ENCODE assay signal across 1 cellular context in genomic region chr2:77095525-77095924, GRCh38.
A peak's percentile ranks its signal among the peaks of the same experiment; 100 is the strongest.
TF ChIP-seq lines count a peak whose summit lies in the region.

No MANE protein-coding gene starts in this region.

TF ChIP-seq in WTC11, 78 proteins besides CTCF, POLR2A, EP300 and RAD21 (continued from another document):
- TF ChIP-seq, protein P1, sequence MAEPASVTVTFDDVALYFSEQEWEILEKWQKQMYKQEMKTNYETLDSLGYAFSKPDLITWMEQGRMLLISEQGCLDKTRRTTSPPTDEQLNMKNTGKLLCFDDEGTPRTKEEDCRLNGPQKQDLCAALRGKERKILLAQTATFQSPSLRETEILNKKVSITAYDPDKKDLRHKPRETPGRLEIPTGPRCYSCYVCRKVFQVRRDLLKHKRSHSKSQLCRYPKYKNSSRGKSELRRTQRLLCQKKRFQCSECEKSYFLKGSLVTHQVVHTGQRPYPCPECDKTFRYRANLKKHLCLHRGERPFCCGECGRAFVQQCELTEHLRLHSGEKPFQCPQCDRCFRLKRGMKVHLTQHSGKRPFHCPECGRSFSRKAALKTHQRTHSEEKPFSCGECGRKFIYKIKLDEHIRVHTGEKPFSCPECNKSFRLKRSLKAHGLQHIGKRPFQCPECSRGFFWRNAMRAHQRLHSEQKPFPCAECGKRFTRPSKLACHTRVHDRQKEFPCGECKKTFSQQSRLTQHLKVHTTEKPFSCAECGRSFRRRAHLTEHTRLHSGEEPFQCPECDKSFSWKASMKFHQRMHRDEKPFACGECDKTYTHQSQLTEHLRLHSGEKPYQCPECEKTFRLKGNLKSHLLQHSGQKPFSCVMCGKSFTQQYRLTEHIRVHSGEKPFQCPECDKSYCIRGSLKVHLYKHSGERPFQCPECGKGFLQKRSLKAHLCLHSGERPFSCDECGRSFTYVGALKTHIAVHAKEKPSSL (CRISPR knock-in tag; conservative IDR thresholded peaks at IDR 0.05), result peak; percentile 82; the same call in 1 of the 2 replicates
